2 cellular contexts compared by ENCODE assay signal in genomic region chr12:1972260-1972659, GRCh38.
TF ChIP-seq lines count a peak whose summit lies in the region.

No MANE protein-coding gene starts in this region.

TF ChIP-seq in A549, 52 proteins besides CTCF, POLR2A, EP300 and RAD21:
- no peak for TF ChIP-seq ELK1 (IDR thresholded peaks at IDR 0.05; ENCODE audit: low read depth, low read length)

TF ChIP-seq in IMR-90, 13 proteins besides CTCF, POLR2A, EP300 and RAD21:
- no peak for TF ChIP-seq CEBPB (IDR thresholded peaks at IDR 0.05; ENCODE audit: low read depth, low read length)
- no peak for TF ChIP-seq MXI1 (IDR thresholded peaks at IDR 0.05; ENCODE audit: borderline replicate concordance, low read depth, low read length)
- TF ChIP-seq SMC3 (IDR thresholded peaks at IDR 0.05; ENCODE audit: low read depth, low read length): no peak
- TF ChIP-seq MAFK (IDR thresholded peaks at IDR 0.05; ENCODE audit: low read depth, low read length): no peak
- no peak for TF ChIP-seq BHLHE40 (IDR thresholded peaks at IDR 0.05; ENCODE audit: low read depth, low read length)
- no peak for TF ChIP-seq CHD1 (IDR thresholded peaks at IDR 0.05; ENCODE audit: low read depth, low read length)
- no peak for TF ChIP-seq ELK1 (IDR thresholded peaks at IDR 0.05; ENCODE audit: borderline replicate concordance, low read depth, low read length)
- no peak for TF ChIP-seq USF2 (IDR thresholded peaks at IDR 0.05; ENCODE audit: low read depth, low read length)
- TF ChIP-seq NFE2L2 (IDR thresholded peaks at IDR 0.05; ENCODE audit: low read depth, low read length): no peak
- no peak for TF ChIP-seq RCOR1 (IDR thresholded peaks at IDR 0.05; ENCODE audit: insufficient replicate concordance, low read length)
- TF ChIP-seq MAZ (IDR thresholded peaks at IDR 0.05; ENCODE audit: borderline replicate concordance, low read depth, low read length): no peak
- TF ChIP-seq RFX5 (IDR thresholded peaks at IDR 0.05; ENCODE audit: low read depth, low read length): no peak
- no peak for TF ChIP-seq FOS (IDR thresholded peaks at IDR 0.05; ENCODE audit: low read depth, low read length)
